ENCODE assay signal across 10 cellular contexts in the genomic region with DNA sequence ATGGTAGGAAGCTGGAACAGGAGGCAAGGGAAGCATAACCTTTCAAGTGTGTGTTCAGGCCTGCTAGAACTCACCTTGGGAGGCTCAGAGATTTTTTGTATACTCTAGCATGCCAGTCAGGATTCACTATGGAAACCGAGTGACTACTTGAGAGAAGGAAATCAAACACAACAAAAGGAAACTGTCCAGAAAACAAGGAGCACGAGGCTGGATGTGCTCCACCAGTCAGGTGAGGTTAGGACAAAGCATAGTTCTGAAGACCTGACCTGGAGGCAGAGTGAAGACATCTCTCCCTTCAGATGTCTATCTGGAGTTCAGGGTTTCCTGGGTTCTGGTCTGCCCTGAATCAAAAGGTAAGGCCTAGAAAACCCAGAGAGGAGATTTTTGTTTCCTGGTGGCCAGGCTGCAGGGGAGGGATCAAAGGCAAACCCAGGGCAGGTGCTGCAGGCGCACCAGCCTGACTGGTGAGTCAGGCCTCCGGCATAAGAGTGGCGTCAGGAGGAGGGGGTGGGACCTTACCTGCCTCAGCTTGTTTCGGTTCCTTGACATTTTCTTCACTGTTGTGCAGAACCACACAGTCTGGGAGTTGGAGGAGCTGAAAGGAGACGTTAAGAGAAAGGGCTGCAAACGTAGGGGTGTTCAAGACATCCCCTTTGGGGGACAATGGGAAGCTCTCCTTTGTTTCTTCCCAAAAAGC. TPM values are rescaled to one million over a fixed set of nuclear protein-coding genes. Genes with fewer than 3 reads are reported as not detected.
DNase-seq lines count a peak whose midpoint lies in the region; ATAC-seq and TF ChIP-seq lines count a peak whose summit lies in the region.
"Had no signal": no experiment of that assay in that cellular context is flagged by ENCODE, and none has a peak within 500 bp of the region (broad histone marks: within the 10 kb centered on the region; RNA-seq: fewer than 3 reads in every experiment).

No MANE protein-coding gene starts in this region.

- H3K27me3 ChIP-seq in IMR-90 (ENCODE audit: control insufficient read depth, insufficient read depth, low read length) (peaks cover 12% of the 10 kb centered on the region), subcutaneous abdominal adipose tissue (ENCODE audit: control insufficient read depth in 5 of 5, insufficient read depth in 4 of 5, low read length in 5 of 5) (no peaks in the 10 kb centered on the region)

- H3K4ac ChIP-seq in IMR-90 (ENCODE audit: low read depth, low read length) = no peak overlapping the region

- no peak for TF ChIP-seq CTCF in IMR-90 (conservative IDR thresholded peaks at IDR 0.05; ENCODE audit: low read depth, low read length)

- CTCF ChIA-PET in IMR-90 (lab: Yijun Ruan, JAX) = no interaction called here

- BruUV-seq in IMR-90 (replicated peaks; lab: Mats Ljungman, UMichigan) = no TSS peak

- H2BK20ac ChIP-seq in IMR-90 (ENCODE audit: low read depth, low read length) = no peak overlapping the region

- TF ChIP-seq RAD21 in IMR-90 (IDR thresholded peaks at IDR 0.05; ENCODE audit: low read length) = no peak

- TF ChIP-seq POLR2A in IMR-90 (IDR thresholded peaks at IDR 0.05; ENCODE audit: low read depth, low read length) = no peak

- no peaks in the 10 kb centered on the region for H3K79me1 ChIP-seq in IMR-90 (ENCODE audit: low read depth in 1 of 2, low read length in 2 of 2)

- intact Hi-C loops in IMR-90 (cut with micrococcal nuclease) = no loop called here

- H3K9me1 ChIP-seq in IMR-90 (ENCODE audit: insufficient read depth, low read length) = no peaks in the 10 kb centered on the region

- WGBS in IMR-90 (ENCODE audit: extremely low coverage in 2 of 2, insufficient read length in 1 of 2), 2 experiments = 60% methylated on average over 2 of the region's 8 CpGs; no CpG with 5 or more reads in 1 of the 2 experiments

- H3K9ac ChIP-seq in IMR-90 (ENCODE audit: low read depth, low read length) (no peak overlapping the region), subcutaneous abdominal adipose tissue (ENCODE audit: low read length in 5 of 5) (peak overlapping the region in 1 of 5 donors; percentile 19)

- ATAC-seq in IMR-90 (ENCODE audit: low read depth) (no peak), left lobe of liver (peak; percentile 69), HG02981 (IDR thresholded peaks at IDR 0.05; ENCODE audit: unreplicated experiment) (no peak), HG03039 (IDR thresholded peaks at IDR 0.05; ENCODE audit: unreplicated experiment) (no peak)
- ATAC-seq: CD8-positive, alpha-beta T cell had no signal

- no peak overlapping the region for H2BK120ac ChIP-seq in IMR-90 (ENCODE audit: low read depth, low read length)

- no peak overlapping the region for H2AK5ac ChIP-seq in IMR-90 (ENCODE audit: low read depth, low read length)

- H2BK5ac ChIP-seq in IMR-90 (ENCODE audit: low read depth, low read length, poor library complexity, severe bottlenecking) = no peak overlapping the region

- H3K14ac ChIP-seq in IMR-90 (replicated peaks; ENCODE audit: low read depth, low read length) = no peak overlapping the region

- dilution Hi-C loops in IMR-90 (cut with HindIII; ENCODE audit: low sequenced_read_pairs, unreplicated experiment) = no loop called here

- no peaks in the 10 kb centered on the region for H3K9me3 ChIP-seq in IMR-90 (ENCODE audit: control insufficient read depth, insufficient read depth, low read length)
- H3K9me3 ChIP-seq in subcutaneous abdominal adipose tissue (ENCODE audit: control insufficient read depth in 5 of 5, low read length in 5 of 5) = no peaks in the 10 kb centered on the region

- H3K4me2 ChIP-seq in IMR-90 (ENCODE audit: low read depth, low read length) = no peak overlapping the region

- H3K18ac ChIP-seq in IMR-90 (ENCODE audit: low read depth, low read length) = no peak overlapping the region

- in situ Hi-C loops in IMR-90 (cut with MboI; ENCODE audit: low sequenced_read_pairs) = no loop called here

- no peaks in the 10 kb centered on the region for H3K36me3 ChIP-seq in IMR-90 (ENCODE audit: control insufficient read depth, insufficient read depth, low read length)
- H3K36me3 ChIP-seq in subcutaneous abdominal adipose tissue (ENCODE audit: control insufficient read depth in 5 of 5, insufficient read depth in 5 of 5, low read length in 5 of 5) = no peaks in the 10 kb centered on the region

- H2AK9ac ChIP-seq in IMR-90 (replicated peaks; ENCODE audit: low read depth, low read length, poor library complexity) = peak overlapping the region; percentile 3

- no peak overlapping the region for H2AFZ ChIP-seq in IMR-90 (replicated peaks; ENCODE audit: low read length, poor library complexity)

- H3K56ac ChIP-seq in IMR-90 (ENCODE audit: extremely low read depth, insufficient read depth, low read length) = no peak overlapping the region

- H3K27ac ChIP-seq in IMR-90 (ENCODE audit: insufficient read depth, low read length) = no peak overlapping the region
- H3K27ac ChIP-seq in subcutaneous abdominal adipose tissue (ENCODE audit: low read depth, low read length) = peak overlapping the region; percentile 53

- no peak overlapping the region for H2BK15ac ChIP-seq in IMR-90 (ENCODE audit: low read depth, low read length)

- no peak overlapping the region for H3K23ac ChIP-seq in IMR-90 (ENCODE audit: low read depth, low read length)

- no peak overlapping the region for H4K91ac ChIP-seq in IMR-90 (ENCODE audit: insufficient read depth, low read depth, low read length)

- no peaks in the 10 kb centered on the region for H4K20me1 ChIP-seq in IMR-90 (ENCODE audit: insufficient read depth, low read length)

- no peak for DNase-seq in IMR-90
- peak; percentile 75 for DNase-seq in SW480 (ENCODE audit: low spot score)
- DNase-seq in left lobe of liver (ENCODE audit: low spot score) = peak; percentile 60
- no peak for DNase-seq in GM19240 (ENCODE audit: insufficient read length, low spot score)
- no peak for DNase-seq in HCEC 1CT
- DNase-seq: CD8-positive, alpha-beta T cell; stimulated activated CD4-positive, alpha-beta T cell treated with anti-CD3 and anti-CD28 coated beads, Interleukin-4, amount 100 ng/mL, for 1 hour had no signal

- POLR2A ChIA-PET in IMR-90 (lab: Charles Lee; ENCODE audit: unreplicated experiment) = no interaction called here

- H4K8ac ChIP-seq in IMR-90 (ENCODE audit: low read depth in 2 of 2, low read length in 2 of 2) = no peak overlapping the region

- no peak overlapping the region for H4K5ac ChIP-seq in IMR-90 (ENCODE audit: low read depth, low read length)

- H3K4me3 ChIP-seq in IMR-90 (ENCODE audit: insufficient read depth, low read depth, low read length) (no peak overlapping the region), subcutaneous abdominal adipose tissue (ENCODE audit: low read depth in 1 of 5, low read length in 5 of 5) (no peak overlapping the region)

- H3K4me1 ChIP-seq in IMR-90 (ENCODE audit: control insufficient read depth, insufficient read depth, low read length) = no peaks in the 10 kb centered on the region
- peaks cover 3 to 49% (median 25%) of the 10 kb centered on the region in 5 donors for H3K4me1 ChIP-seq in subcutaneous abdominal adipose tissue (ENCODE audit: control insufficient read depth in 5 of 5, insufficient read depth in 5 of 5, low read length in 5 of 5)

TF ChIP-seq in IMR-90, 13 proteins besides CTCF, POLR2A, EP300 and RAD21:
- TF ChIP-seq ELK1 (IDR thresholded peaks at IDR 0.05; ENCODE audit: borderline replicate concordance, low read depth, low read length) (no peak), CEBPB (IDR thresholded peaks at IDR 0.05; ENCODE audit: low read depth, low read length) (no peak), CHD1 (IDR thresholded peaks at IDR 0.05; ENCODE audit: low read depth, low read length) (no peak), MXI1 (IDR thresholded peaks at IDR 0.05; ENCODE audit: borderline replicate concordance, low read depth, low read length) (no peak), BHLHE40 (IDR thresholded peaks at IDR 0.05; ENCODE audit: low read depth, low read length) (no peak), RCOR1 (IDR thresholded peaks at IDR 0.05; ENCODE audit: insufficient replicate concordance, low read length) (no peak), MAFK (IDR thresholded peaks at IDR 0.05; ENCODE audit: low read depth, low read length) (no peak), NFE2L2 (IDR thresholded peaks at IDR 0.05; ENCODE audit: low read depth, low read length) (no peak), MAZ (IDR thresholded peaks at IDR 0.05; ENCODE audit: borderline replicate concordance, low read depth, low read length) (no peak), SMC3 (IDR thresholded peaks at IDR 0.05; ENCODE audit: low read depth, low read length) (no peak), RFX5 (IDR thresholded peaks at IDR 0.05; ENCODE audit: low read depth, low read length) (no peak), FOS (IDR thresholded peaks at IDR 0.05; ENCODE audit: low read depth, low read length) (no peak)
- TF ChIP-seq, protein P1, sequence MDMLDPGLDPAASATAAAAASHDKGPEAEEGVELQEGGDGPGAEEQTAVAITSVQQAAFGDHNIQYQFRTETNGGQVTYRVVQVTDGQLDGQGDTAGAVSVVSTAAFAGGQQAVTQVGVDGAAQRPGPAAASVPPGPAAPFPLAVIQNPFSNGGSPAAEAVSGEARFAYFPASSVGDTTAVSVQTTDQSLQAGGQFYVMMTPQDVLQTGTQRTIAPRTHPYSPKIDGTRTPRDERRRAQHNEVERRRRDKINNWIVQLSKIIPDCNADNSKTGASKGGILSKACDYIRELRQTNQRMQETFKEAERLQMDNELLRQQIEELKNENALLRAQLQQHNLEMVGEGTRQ (IDR thresholded peaks at IDR 0.05; ENCODE audit: low read depth, low read length) = no peak

RNA-seq across cellular contexts. Expression of gene OSBPL11, which starts 52.2 kb away (rescaled TPM):
- 11.4 and 11.8 TPM in 2 replicates for total RNA-seq in IMR-90 (2012; rRNA removed)
- 3.3 and 4.2 TPM in 2 replicates for polyA plus RNA-seq in IMR-90 (2012; rRNA removed)
- polyA plus RNA-seq in IMR-90 (2012; cell fraction: cytosol; rRNA removed) = 0.69 and 0.75 TPM in 2 replicates
- 0.24 and 2.3 TPM in 2 replicates for polyA plus RNA-seq in IMR-90 (2012; cell fraction: nucleus; rRNA removed; ENCODE audit: low replicate concordance)
- total RNA-seq in left lobe of liver = 11.2 TPM

Comparison
In these comparisons a context has a peak if more than half of its experiments do, and no peak if none do; other contexts are left out.
1. DNase-seq: peak in SW480 (single experiment) and left lobe of liver (single experiment); none in IMR-90 (single experiment), GM19240 (single experiment) and HCEC 1CT (single experiment).